ENCODE assay signal across 19 cellular contexts in the genomic region with DNA sequence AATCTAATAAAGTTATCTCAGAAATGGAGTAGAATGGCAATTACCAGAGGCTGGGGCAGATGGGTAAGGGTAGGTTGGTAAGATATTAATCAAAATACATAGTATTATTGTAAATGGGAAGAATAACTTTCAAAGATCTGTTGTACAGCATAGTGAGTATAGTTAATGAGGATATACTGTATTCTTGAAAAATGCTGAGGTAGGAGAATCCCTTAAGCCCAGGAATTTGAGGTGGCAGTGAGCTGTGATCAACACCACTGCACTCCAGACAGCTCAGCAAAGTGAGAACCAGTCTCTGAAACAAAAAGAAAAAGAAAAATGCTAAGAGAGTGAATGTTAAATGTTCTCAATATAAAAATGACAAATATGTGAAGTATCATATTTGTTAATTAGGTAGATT.
A peak's percentile ranks its signal among the peaks of the same experiment; 100 is the strongest.
DNase-seq lines count a peak whose midpoint lies in the region; ATAC-seq, FAIRE-seq and TF ChIP-seq lines count a peak whose summit lies in the region.
"Had no signal": no experiment of that assay in that cellular context is flagged by ENCODE, and none has a peak within 500 bp of the region (broad histone marks: within the 10 kb centered on the region; RNA-seq: fewer than 3 reads in every experiment).

No MANE protein-coding gene starts in this region.

- H3K27me3 ChIP-seq in IMR-90 (ENCODE audit: control insufficient read depth, insufficient read depth, low read length) = no peaks in the 10 kb centered on the region
- H3K27me3 ChIP-seq: BLaER1 treated with 17β-estradiol and CSF1 and Interleukin-3, amounts not matched to agents 10 nM and 100 nM had no signal

- TF ChIP-seq EP300 in A549 (IDR thresholded peaks at IDR 0.05) = no peak

- H3K27ac ChIP-seq in A549 = no peak overlapping the region
- H3K27ac ChIP-seq in IMR-90 (ENCODE audit: insufficient read depth, low read length) = no peak overlapping the region
- H3K27ac ChIP-seq: BLaER1 treated with 17β-estradiol and CSF1 and Interleukin-3, amounts not matched to agents 10 nM and 100 nM; C4-2B had no signal

- no peak overlapping the region for H3K56ac ChIP-seq in IMR-90 (ENCODE audit: extremely low read depth, insufficient read depth, low read length)

- CTCF ChIA-PET in A549 (lab: Yijun Ruan, JAX) = no interaction called here
- CTCF ChIA-PET in IMR-90 (lab: Yijun Ruan, JAX) = interaction anchor here (1.0 kb wide), 1 partner anchor 11 kb away, joined by 3 read pairs; no protein-coding TSS in a partner anchor

- TF ChIP-seq CTCF in A549 (IDR thresholded peaks at IDR 0.05) (no peak), IMR-90 (conservative IDR thresholded peaks at IDR 0.05; ENCODE audit: low read depth, low read length) (no peak)

- no peak overlapping the region for H3K18ac ChIP-seq in IMR-90 (ENCODE audit: low read depth, low read length)

- intact Hi-C loops in IMR-90 (cut with micrococcal nuclease) = no loop called here

- H3K4me3 ChIP-seq in A549 (no peak overlapping the region), IMR-90 (ENCODE audit: insufficient read depth, low read depth, low read length) (no peak overlapping the region)
- H3K4me3 ChIP-seq: BLaER1 treated with 17β-estradiol and CSF1 and Interleukin-3, amounts not matched to agents 10 nM and 100 nM had no signal

- no peaks in the 10 kb centered on the region for H3K9me1 ChIP-seq in IMR-90 (ENCODE audit: insufficient read depth, low read length)

- H2BK20ac ChIP-seq in IMR-90 (ENCODE audit: low read depth, low read length) = no peak overlapping the region

- no peak overlapping the region for H3K14ac ChIP-seq in IMR-90 (replicated peaks; ENCODE audit: low read depth, low read length)

- no peak overlapping the region for H3K4ac ChIP-seq in IMR-90 (ENCODE audit: low read depth, low read length)

- no peak overlapping the region for H2AK5ac ChIP-seq in IMR-90 (ENCODE audit: low read depth, low read length)

- no peak for FAIRE-seq in A549 (lab: Jason Lieb, UNC)
- FAIRE-seq: A204.1, G401.6, GM12891, GM19239 had no signal

- H2BK120ac ChIP-seq in IMR-90 (ENCODE audit: low read depth, low read length) = no peak overlapping the region

- H4K91ac ChIP-seq in IMR-90 (ENCODE audit: insufficient read depth, low read depth, low read length) = no peak overlapping the region

- no peaks in the 10 kb centered on the region for H4K20me1 ChIP-seq in IMR-90 (ENCODE audit: insufficient read depth, low read length)
- H4K20me1 ChIP-seq: BLaER1 treated with 17β-estradiol and CSF1 and Interleukin-3, amounts not matched to agents 10 nM and 100 nM had no signal

- no peak overlapping the region for H2AK9ac ChIP-seq in IMR-90 (replicated peaks; ENCODE audit: low read depth, low read length, poor library complexity)

- H2BK15ac ChIP-seq in IMR-90 (ENCODE audit: low read depth, low read length) = no peak overlapping the region

- no peak overlapping the region for H3K23ac ChIP-seq in IMR-90 (ENCODE audit: low read depth, low read length)

- dilution Hi-C loops in IMR-90 (cut with HindIII; ENCODE audit: low sequenced_read_pairs, unreplicated experiment) = no loop called here

- H3K36me3 ChIP-seq in IMR-90 (ENCODE audit: control insufficient read depth, insufficient read depth, low read length) = no peaks in the 10 kb centered on the region
- H3K36me3 ChIP-seq: BLaER1 treated with 17β-estradiol and CSF1 and Interleukin-3, amounts not matched to agents 10 nM and 100 nM had no signal

- H3K4me2 ChIP-seq in A549 (no peak overlapping the region), IMR-90 (ENCODE audit: low read depth, low read length) (no peak overlapping the region)
- H3K4me2 ChIP-seq: BLaER1 treated with 17β-estradiol and CSF1 and Interleukin-3, amounts not matched to agents 10 nM and 100 nM had no signal

- TF ChIP-seq POLR2A in A549 (IDR thresholded peaks at IDR 0.05; ENCODE audit: low read length) (no peak), IMR-90 (IDR thresholded peaks at IDR 0.05; ENCODE audit: low read depth, low read length) (no peak)

- no peaks in the 10 kb centered on the region for H3K9me3 ChIP-seq in A549
- no peaks in the 10 kb centered on the region for H3K9me3 ChIP-seq in IMR-90 (ENCODE audit: control insufficient read depth, insufficient read depth, low read length)
- H3K9me3 ChIP-seq: BLaER1 treated with 17β-estradiol and CSF1 and Interleukin-3, amounts not matched to agents 10 nM and 100 nM; Caco-2 had no signal

- ATAC-seq in A549 = no peak
- no peak for ATAC-seq in IMR-90 (ENCODE audit: low read depth)
- ATAC-seq in esophagus mucosa = peak; percentile 46
- ATAC-seq: CD8-positive, alpha-beta T cell had no signal

- POLR2A ChIA-PET in A549 (lab: Yijun Ruan, JAX) (no interaction called here), IMR-90 (lab: Charles Lee; ENCODE audit: unreplicated experiment) (no interaction called here)

- TF ChIP-seq RAD21 in A549 (conservative IDR thresholded peaks at IDR 0.05 in 1 of 2, IDR thresholded peaks at IDR 0.05 in 1 of 2) = no peak
- TF ChIP-seq RAD21 in IMR-90 (IDR thresholded peaks at IDR 0.05; ENCODE audit: low read length) = no peak

- no peak overlapping the region for H2AFZ ChIP-seq in IMR-90 (replicated peaks; ENCODE audit: low read length, poor library complexity)

- no peak overlapping the region for H3K9ac ChIP-seq in IMR-90 (ENCODE audit: low read depth, low read length)
- H3K9ac ChIP-seq: BLaER1 treated with 17β-estradiol and CSF1 and Interleukin-3, amounts not matched to agents 10 nM and 100 nM had no signal

- DNase-seq in A549 (ENCODE audit: low read depth in 1 of 2, low spot score in 1 of 2) = no peak
- DNase-seq in IMR-90 = no peak
- DNase-seq in germinal center (ENCODE audit: low spot score) = no peak
- DNase-seq in nucleus accumbens (lab: John Stamatoyannopoulos, UW) = no peak
- DNase-seq: 8988T; AML-193; Caco-2; Calu3; CD4-positive, alpha-beta T cell; CD8-positive, alpha-beta T cell; DMS79 treated with DMSO at 0.1 percent for 48 hours; GF-D8 had no signal

- H3K4me1 ChIP-seq in A549 = no peaks in the 10 kb centered on the region
- H3K4me1 ChIP-seq in IMR-90 (ENCODE audit: control insufficient read depth, insufficient read depth, low read length) = no peaks in the 10 kb centered on the region
- H3K4me1 ChIP-seq: BLaER1 treated with 17β-estradiol and CSF1 and Interleukin-3, amounts not matched to agents 10 nM and 100 nM; Caco-2 had no signal

- H4K8ac ChIP-seq in IMR-90 (ENCODE audit: low read depth in 2 of 2, low read length in 2 of 2) = no peak overlapping the region

- in situ Hi-C loops in IMR-90 (cut with MboI; ENCODE audit: low sequenced_read_pairs) = no loop called here

- no peak overlapping the region for H2BK5ac ChIP-seq in IMR-90 (ENCODE audit: low read depth, low read length, poor library complexity, severe bottlenecking)

- H3K79me1 ChIP-seq in IMR-90 (ENCODE audit: low read depth in 1 of 2, low read length in 2 of 2) = no peaks in the 10 kb centered on the region

- BruUV-seq in IMR-90 (replicated peaks; lab: Mats Ljungman, UMichigan) = no TSS peak

- H4K5ac ChIP-seq in IMR-90 (ENCODE audit: low read depth, low read length) = no peak overlapping the region

TF ChIP-seq in A549, 52 proteins besides CTCF, POLR2A, EP300 and RAD21:
- TF ChIP-seq HEYL (CRISPR knock-in tag; IDR thresholded peaks at IDR 0.05) (no peak), MAFK (IDR thresholded peaks at IDR 0.05; ENCODE audit: partially characterized antibody) (peak; percentile 61)

TF ChIP-seq in IMR-90, 13 proteins besides CTCF, POLR2A, EP300 and RAD21:
- TF ChIP-seq SMC3 (IDR thresholded peaks at IDR 0.05; ENCODE audit: low read depth, low read length) = no peak
- no peak for TF ChIP-seq BHLHE40 (IDR thresholded peaks at IDR 0.05; ENCODE audit: low read depth, low read length)
- peak; percentile 80 for TF ChIP-seq MAFK (IDR thresholded peaks at IDR 0.05; ENCODE audit: low read depth, low read length)
